In genomic region chr10:613217-613616, GRCh38 we compare ENCODE assay signal across 12 cellular contexts.
DNase-seq lines count a peak whose midpoint lies in the region; ATAC-seq lines count a peak whose summit lies in the region.
"Had no signal": no experiment of that assay in that cellular context is flagged by ENCODE, and none has a peak within 500 bp of the region (broad histone marks: within the 10 kb centered on the region; RNA-seq: fewer than 3 reads in every experiment).

No MANE protein-coding gene starts in this region.

- no peak overlapping the region for H2BK120ac ChIP-seq in neuronal stem cell (ENCODE audit: low read depth, low read length)

- no peaks in the 10 kb centered on the region for H3K9me3 ChIP-seq in neuronal stem cell (replicated peaks in 1 of 2; ENCODE audit: control insufficient read depth in 2 of 2, insufficient read depth in 1 of 2, low read depth in 1 of 2, low read length in 2 of 2)
- H3K9me3 ChIP-seq: BLaER1, right lobe of liver had no signal

- H3K23ac ChIP-seq in neuronal stem cell (ENCODE audit: low read depth, low read length, poor library complexity): no peak overlapping the region

- peaks cover 27 to 58% of the 10 kb centered on the region in 2 donors for H3K27me3 Mint-ChIP-seq in effector memory CD8-positive, alpha-beta T cell

- no peak overlapping the region for H3K4me3 Mint-ChIP-seq in effector memory CD8-positive, alpha-beta T cell

- H3K9ac ChIP-seq in rectal smooth muscle tissue (ENCODE audit: low read length): no peak overlapping the region
- H3K9ac ChIP-seq in neuronal stem cell (ENCODE audit: low read depth, low read length, poor library complexity): no peak overlapping the region
- H3K9ac ChIP-seq: BLaER1 had no signal

- DNase-seq in ELF-1 (ENCODE audit: low read depth, low spot score) (peak; percentile 52), NCI-H526 treated with DMSO at 0.1 percent for 48 hours (lab: John Stamatoyannopoulos, UW) (peak; percentile 75), left cardiac atrium (no peak), neuronal stem cell (ENCODE audit: low spot score) (no peak)
- DNase-seq in effector memory CD8-positive, alpha-beta T cell: no peak
- DNase-seq in stimulated activated CD8-positive, alpha-beta memory T cell treated with anti-CD3 and anti-CD28 coated beads, Interleukin-4, amount 100 ng/mL, for 48 hours: no peak
- DNase-seq: activated T-cell treated with anti-CD3 and anti-CD28 coated beads, Interleukin-2, amount 50 U/mL, for 1 hour had no signal

- no peak overlapping the region for H4K8ac ChIP-seq in neuronal stem cell (ENCODE audit: low read depth, low read length)

- no peak overlapping the region for H4K91ac ChIP-seq in neuronal stem cell (ENCODE audit: low read depth, low read length, poor library complexity)

- WGBS in neuronal stem cell (ENCODE audit: extremely low coverage in 2 of 2, insufficient read length in 2 of 2, insufficient replicate concordance in 1 of 2), 2 donors: no CpG with 5 or more reads among the region's 13 CpGs

- no peaks in the 10 kb centered on the region for H3K36me3 Mint-ChIP-seq in effector memory CD8-positive, alpha-beta T cell (ENCODE audit: insufficient read depth)

- no peak overlapping the region for H2AK5ac ChIP-seq in neuronal stem cell (ENCODE audit: low read depth, low read length)

- no peaks in the 10 kb centered on the region for H3K27me3 ChIP-seq in rectal smooth muscle tissue (ENCODE audit: control insufficient read depth, insufficient read depth, low read length)
- no peaks in the 10 kb centered on the region for H3K27me3 ChIP-seq in neuronal stem cell (ENCODE audit: control insufficient read depth in 3 of 3, insufficient read depth in 3 of 3, low read depth in 1 of 3, low read length in 3 of 3)
- H3K27me3 ChIP-seq: BLaER1, cardiac muscle cell, right lobe of liver had no signal

- ATAC-seq in left cardiac atrium: peak; percentile 45 to 59
- no peak for ATAC-seq in GM19324 (IDR thresholded peaks at IDR 0.05; ENCODE audit: low FRiP score, unreplicated experiment)
- no peak for ATAC-seq in effector memory CD8-positive, alpha-beta T cell (replicated peaks)

- H3K79me1 ChIP-seq in neuronal stem cell (ENCODE audit: low read depth, low read length): peaks cover 12% of the 10 kb centered on the region

- no peaks in the 10 kb centered on the region for H3K4me1 Mint-ChIP-seq in effector memory CD8-positive, alpha-beta T cell (ENCODE audit: low read depth in 2 of 2)

- peak overlapping the region; percentile 66 for H3K27ac ChIP-seq in rectal smooth muscle tissue (ENCODE audit: low read depth, low read length)
- H3K27ac ChIP-seq in neuronal stem cell (replicated peaks; ENCODE audit: low read length): no peak overlapping the region
- H3K27ac ChIP-seq: BLaER1, cardiac muscle cell, right lobe of liver had no signal

- H3K4me1 ChIP-seq in rectal smooth muscle tissue (ENCODE audit: control insufficient read depth, insufficient read depth, low read length): peaks cover 43% of the 10 kb centered on the region
- peaks cover 18 to 37% of the 10 kb centered on the region in 2 donors for H3K4me1 ChIP-seq in neuronal stem cell (ENCODE audit: control insufficient read depth in 2 of 2, insufficient read depth in 1 of 2, low read depth in 1 of 2, low read length in 2 of 2)
- H3K4me1 ChIP-seq: BLaER1, right lobe of liver had no signal

- intact Hi-C loops in left cardiac atrium (cut with DNase I): no loop called here

- no peak overlapping the region for H2BK12ac ChIP-seq in neuronal stem cell (ENCODE audit: low read length)

- no peak overlapping the region for H3K4me2 ChIP-seq in neuronal stem cell (ENCODE audit: insufficient read depth, low read length, poor library complexity, severe bottlenecking)
- H3K4me2 ChIP-seq: BLaER1 had no signal

- no peak overlapping the region for H2BK5ac ChIP-seq in neuronal stem cell (ENCODE audit: low read length)

- H3K36me3 ChIP-seq in rectal smooth muscle tissue (ENCODE audit: control insufficient read depth, insufficient read depth, low read length) (no peaks in the 10 kb centered on the region), neuronal stem cell (replicated peaks in 1 of 2; ENCODE audit: control insufficient read depth in 2 of 2, insufficient read depth in 2 of 2, low read length in 2 of 2) (peaks cover 0 to 3% of the 10 kb centered on the region in 2 donors)
- H3K36me3 ChIP-seq: cardiac muscle cell, right lobe of liver had no signal

- no peak overlapping the region for H3K14ac ChIP-seq in neuronal stem cell (ENCODE audit: low read length)

- H3K9me3 Mint-ChIP-seq in effector memory CD8-positive, alpha-beta T cell: no peaks in the 10 kb centered on the region

- no peak overlapping the region for H3K18ac ChIP-seq in neuronal stem cell (ENCODE audit: low read length)

- H3K27ac Mint-ChIP-seq in effector memory CD8-positive, alpha-beta T cell: no peak overlapping the region

- no peak overlapping the region for H2AFZ ChIP-seq in neuronal stem cell (ENCODE audit: low read length)

- H3K4ac ChIP-seq in neuronal stem cell (ENCODE audit: low read length): no peak overlapping the region

- no peak overlapping the region for H2BK15ac ChIP-seq in neuronal stem cell (ENCODE audit: low read length)

- H3K4me3 ChIP-seq in rectal smooth muscle tissue (ENCODE audit: low read length): no peak overlapping the region
- no peak overlapping the region for H3K4me3 ChIP-seq in neuronal stem cell (ENCODE audit: low read length in 2 of 2)
- H3K4me3 ChIP-seq: BLaER1, cardiac muscle cell, right lobe of liver had no signal

Comparison
In these comparisons a context has a peak if more than half of its experiments do, and no peak if none do; other contexts are left out.
1. DNase-seq: peak in ELF-1 (single experiment) and NCI-H526 treated with DMSO at 0.1 percent for 48 hours (single experiment); none in left cardiac atrium (single experiment), effector memory CD8-positive, alpha-beta T cell (0 of 3), stimulated activated CD8-positive, alpha-beta memory T cell treated with anti-CD3 and anti-CD28 coated beads, Interleukin-4, amount 100 ng/mL, for 48 hours (single experiment) and neuronal stem cell (single experiment).
2. ATAC-seq: peak in left cardiac atrium (2 of 2); none in GM19324 (single experiment) and effector memory CD8-positive, alpha-beta T cell (single experiment).